ENCODE assay signal across 16 cellular contexts in genomic region chr1:53598956-53599355, GRCh38.
DNase-seq lines count a peak whose midpoint lies in the region; ATAC-seq and TF ChIP-seq lines count a peak whose summit lies in the region.
"Had no signal": no experiment of that assay in that cellular context is flagged by ENCODE, and none has a peak within 500 bp of the region (broad histone marks: within the 10 kb centered on the region; RNA-seq: fewer than 3 reads in every experiment).

No MANE protein-coding gene starts in this region.

- H3K18ac ChIP-seq in neuronal stem cell (ENCODE audit: low read length): peak overlapping the region; percentile 1

- H2AFZ ChIP-seq in neuronal stem cell (ENCODE audit: low read length) (no peak overlapping the region), osteoblast (ENCODE audit: low read length) (no peak overlapping the region)
- H2AFZ ChIP-seq: GM23338 had no signal

- H3K27ac Mint-ChIP-seq in central memory CD8-positive, alpha-beta T cell (ENCODE audit: low read depth): peak overlapping the region; percentile 89
- H3K27ac Mint-ChIP-seq: GM23338 had no signal

- H3K27ac ChIP-seq in neuronal stem cell (replicated peaks; ENCODE audit: low read length) (no peak overlapping the region), upper lobe of left lung (no peak overlapping the region), osteoblast (ENCODE audit: low read depth, low read length) (no peak overlapping the region)
- H3K27ac ChIP-seq: A549, C4-2B had no signal

- H3K36me3 ChIP-seq in neuronal stem cell (replicated peaks in 1 of 2; ENCODE audit: control insufficient read depth in 2 of 2, insufficient read depth in 2 of 2, low read length in 2 of 2): no peaks in the 10 kb centered on the region
- H3K36me3 ChIP-seq in upper lobe of left lung: no peaks in the 10 kb centered on the region
- H3K36me3 ChIP-seq in osteoblast (ENCODE audit: insufficient read depth, low read length): peaks cover under 1% of the 10 kb centered on the region
- H3K36me3 ChIP-seq: BE2C had no signal

- no peak overlapping the region for H3K4me3 Mint-ChIP-seq in central memory CD8-positive, alpha-beta T cell
- H3K4me3 Mint-ChIP-seq: GM23338 had no signal

- TF ChIP-seq POLR2A in upper lobe of left lung (IDR thresholded peaks at IDR 0.05): no peak

- ATAC-seq in Right ventricle myocardium superior (ENCODE audit: poor library complexity): no peak
- ATAC-seq in central memory CD8-positive, alpha-beta T cell (replicated peaks; ENCODE audit: extremely low read depth, poor library complexity, severe bottlenecking): no peak
- no peak for ATAC-seq in upper lobe of left lung (ENCODE audit: low FRiP score in 2 of 2)
- ATAC-seq: A549, GM23338 had no signal

- peaks cover 36% of the 10 kb centered on the region for H3K4me1 Mint-ChIP-seq in central memory CD8-positive, alpha-beta T cell
- H3K4me1 Mint-ChIP-seq: GM23338 had no signal

- no peak overlapping the region for H4K91ac ChIP-seq in neuronal stem cell (ENCODE audit: low read depth, low read length, poor library complexity)

- peaks cover 2% of the 10 kb centered on the region for H3K36me3 Mint-ChIP-seq in central memory CD8-positive, alpha-beta T cell (ENCODE audit: insufficient read depth)
- H3K36me3 Mint-ChIP-seq: CD4-positive, alpha-beta memory T cell had no signal

- no peak overlapping the region for H2BK5ac ChIP-seq in neuronal stem cell (ENCODE audit: low read length)

- intact Hi-C loops in cardiac septum (cut with DNase I) (loop anchor here (10.0 kb wide), 1 partner anchor 114 kb away; no protein-coding TSS in a partner anchor), Right ventricle myocardium superior (cut with DNase I) (no loop called here)

- H4K8ac ChIP-seq in neuronal stem cell (ENCODE audit: low read depth, low read length): no peak overlapping the region

- no peak overlapping the region for H3K23ac ChIP-seq in neuronal stem cell (ENCODE audit: low read depth, low read length, poor library complexity)

- TF ChIP-seq CTCF in upper lobe of left lung (IDR thresholded peaks at IDR 0.05): no peak
- no peak for TF ChIP-seq CTCF in osteoblast (IDR thresholded peaks at IDR 0.05; ENCODE audit: extremely low read depth, low read depth, low read length)

- no peak overlapping the region for H3K14ac ChIP-seq in neuronal stem cell (ENCODE audit: low read length)

- peaks cover 28% of the 10 kb centered on the region for H4K20me1 ChIP-seq in osteoblast (ENCODE audit: insufficient read depth, low read length)

- no peak for TF ChIP-seq EP300 in upper lobe of left lung (IDR thresholded peaks at IDR 0.05)

- H2BK120ac ChIP-seq in neuronal stem cell (ENCODE audit: low read depth, low read length): no peak overlapping the region

- H3K79me1 ChIP-seq in neuronal stem cell (ENCODE audit: low read depth, low read length): no peaks in the 10 kb centered on the region

- peaks cover 0 to under 1% of the 10 kb centered on the region in 2 donors for H3K4me1 ChIP-seq in neuronal stem cell (ENCODE audit: control insufficient read depth in 2 of 2, insufficient read depth in 1 of 2, low read depth in 1 of 2, low read length in 2 of 2)
- H3K4me1 ChIP-seq in upper lobe of left lung: peaks cover 0 to under 1% (median 0%) of the 10 kb centered on the region in 4 donors
- H3K4me1 ChIP-seq in osteoblast (ENCODE audit: insufficient read depth, low read length): no peaks in the 10 kb centered on the region
- H3K4me1 ChIP-seq: A549, BE2C had no signal

- no peaks in the 10 kb centered on the region for H3K27me3 Mint-ChIP-seq in central memory CD8-positive, alpha-beta T cell
- H3K27me3 Mint-ChIP-seq: CD4-positive, alpha-beta memory T cell had no signal

- H3K4me2 ChIP-seq in neuronal stem cell (ENCODE audit: insufficient read depth, low read length, poor library complexity, severe bottlenecking) (no peak overlapping the region), osteoblast (ENCODE audit: insufficient read depth, low read length) (no peak overlapping the region)
- H3K4me2 ChIP-seq: A549, GM23338 had no signal

- DNase-seq in cardiac septum (ENCODE audit: low spot score) (peak; percentile 46), Right ventricle myocardium superior (no peak), neuronal stem cell (ENCODE audit: low spot score) (no peak), upper lobe of left lung (no peak), T-helper 2 cell (no peak), osteoblast (ENCODE audit: insufficient read length, low spot score, missing footprints) (no peak)
- DNase-seq in central memory CD8-positive, alpha-beta T cell (ENCODE audit: low spot score in 2 of 2): no peak
- DNase-seq: BE2C; CD4-positive, alpha-beta memory T cell; DMS153; DMS79 treated with DMSO at 0.1 percent for 48 hours; EL; H7 had no signal

- H2BK15ac ChIP-seq in neuronal stem cell (ENCODE audit: low read length): no peak overlapping the region

- H2BK12ac ChIP-seq in neuronal stem cell (ENCODE audit: low read length): no peak overlapping the region

- H3K9me3 ChIP-seq in neuronal stem cell (replicated peaks in 1 of 2; ENCODE audit: control insufficient read depth in 2 of 2, insufficient read depth in 1 of 2, low read depth in 1 of 2, low read length in 2 of 2) (no peaks in the 10 kb centered on the region), upper lobe of left lung (no peaks in the 10 kb centered on the region), osteoblast (ENCODE audit: low read depth, low read length) (no peaks in the 10 kb centered on the region)
- H3K9me3 ChIP-seq: A549, BE2C had no signal

- no peak overlapping the region for H3K4ac ChIP-seq in neuronal stem cell (ENCODE audit: low read length)

- H3K9ac ChIP-seq in neuronal stem cell (ENCODE audit: low read depth, low read length, poor library complexity): no peak overlapping the region

- no peak overlapping the region for H3K4me3 ChIP-seq in neuronal stem cell (ENCODE audit: low read length in 2 of 2)
- no peak overlapping the region for H3K4me3 ChIP-seq in upper lobe of left lung
- H3K4me3 ChIP-seq in osteoblast (ENCODE audit: insufficient read depth, low read length): no peak overlapping the region
- H3K4me3 ChIP-seq: A549, GM23338 had no signal

- WGBS in neuronal stem cell (ENCODE audit: extremely low coverage in 2 of 2, insufficient read length in 2 of 2, insufficient replicate concordance in 1 of 2), 2 donors: no CpG with 5 or more reads among the region's 3 CpGs
- 88% methylated on average over 3 of the region's 3 CpGs for WGBS in upper lobe of left lung, 2 donors

- no peak overlapping the region for H2AK5ac ChIP-seq in neuronal stem cell (ENCODE audit: low read depth, low read length)

- peaks cover 0 to 19% (median 0%) of the 10 kb centered on the region in 3 experiments for H3K27me3 ChIP-seq in neuronal stem cell (ENCODE audit: control insufficient read depth in 3 of 3, insufficient read depth in 3 of 3, low read depth in 1 of 3, low read length in 3 of 3)
- H3K27me3 ChIP-seq in upper lobe of left lung: no peaks in the 10 kb centered on the region
- H3K27me3 ChIP-seq in osteoblast (ENCODE audit: insufficient read depth, low read length): no peaks in the 10 kb centered on the region
- H3K27me3 ChIP-seq: BE2C had no signal

- no peaks in the 10 kb centered on the region for H3K79me2 ChIP-seq in osteoblast (ENCODE audit: insufficient read depth, low read length)

- no peaks in the 10 kb centered on the region for H3K9me3 Mint-ChIP-seq in central memory CD8-positive, alpha-beta T cell
- H3K9me3 Mint-ChIP-seq: CD4-positive, alpha-beta memory T cell; GM23338 had no signal
